ENCODE assay signal across 16 cellular contexts in genomic region chr4:53763813-53764597, GRCh38.
DNase-seq lines count a peak whose midpoint lies in the region; ATAC-seq and TF ChIP-seq lines count a peak whose summit lies in the region.
"Had no signal": no experiment of that assay in that cellular context is flagged by ENCODE, and none has a peak within 500 bp of the region (broad histone marks: within the 10 kb centered on the region; RNA-seq: fewer than 3 reads in every experiment).

No MANE protein-coding gene starts in this region.

- peaks cover 19% of the 10 kb centered on the region for H3F3A ChIP-seq in smooth muscle cell (ENCODE audit: low read depth)

- no peak overlapping the region for H3K9ac ChIP-seq in smooth muscle cell (ENCODE audit: low read depth)

- no peaks in the 10 kb centered on the region for H4K20me1 ChIP-seq in smooth muscle cell (ENCODE audit: low read depth)

- no peaks in the 10 kb centered on the region for H3K79me2 ChIP-seq in smooth muscle cell (ENCODE audit: low read depth)

- H3K27ac ChIP-seq in smooth muscle cell (ENCODE audit: low read depth): peak overlapping the region; percentile 52
- H3K27ac ChIP-seq: suprapubic skin had no signal

- H3K4me3 ChIP-seq in fibroblast of villous mesenchyme (ENCODE audit: low read depth, low read length) (no peak overlapping the region), smooth muscle cell (no peak overlapping the region)
- H3K4me3 ChIP-seq: coronary artery, suprapubic skin had no signal

- no peak overlapping the region for H3K4me2 ChIP-seq in smooth muscle cell

- H3K27me3 ChIP-seq in smooth muscle cell (ENCODE audit: low read depth): no peaks in the 10 kb centered on the region
- H3K27me3 ChIP-seq: suprapubic skin had no signal

- H3K9me3 ChIP-seq in smooth muscle cell (replicated peaks; ENCODE audit: low read depth): no peaks in the 10 kb centered on the region
- H3K9me3 ChIP-seq: suprapubic skin had no signal

- WGBS in smooth muscle cell (ENCODE audit: low lambda C conversion rate): 38% methylated on average over 5 of the region's 5 CpGs

- DNase-seq in GM03348 (ENCODE audit: low spot score): peak; percentile 83
- peak; percentile 79 for DNase-seq in fibroblast of villous mesenchyme (ENCODE audit: low read depth)
- DNase-seq in smooth muscle cell (lab: John Stamatoyannopoulos, UW; ENCODE audit: unreplicated experiment): no peak
- no peak for DNase-seq in H4 (ENCODE audit: low spot score)
- no peak for DNase-seq in NCI-H187 (lab: John Stamatoyannopoulos, UW)
- no peak for DNase-seq in NCI-H1417 treated with DMSO at 0.1 percent for 48 hours (lab: John Stamatoyannopoulos, UW)
- DNase-seq: activated T-cell treated with anti-CD3 and anti-CD28 coated beads for 4 hours, H9, hippocampal formation, NCI-H1048, NCI-H748 treated with DMSO at 0.1 percent for 48 hours, nephron progenitor cell had no signal

- TF ChIP-seq CTCF in fibroblast of villous mesenchyme (IDR thresholded peaks at IDR 0.05; ENCODE audit: insufficient read depth, low read depth, low read length): no peak
- no peak for TF ChIP-seq CTCF in smooth muscle cell (IDR thresholded peaks at IDR 0.05; ENCODE audit: borderline replicate concordance, insufficient read depth, poor library complexity, severe bottlenecking)

- ATAC-seq in SK-N-SH treated with all-trans-retinoic acid at 6 μM for 48 hours (peak; percentile 86), GM19023 (IDR thresholded peaks at IDR 0.05; ENCODE audit: unreplicated experiment) (no peak)

- H3K4me1 ChIP-seq in smooth muscle cell (ENCODE audit: low read depth): no peaks in the 10 kb centered on the region
- H3K4me1 ChIP-seq: suprapubic skin had no signal

- H3K36me3 ChIP-seq in smooth muscle cell (ENCODE audit: low read depth): no peaks in the 10 kb centered on the region
- H3K36me3 ChIP-seq: suprapubic skin had no signal

- H2AFZ ChIP-seq in smooth muscle cell (ENCODE audit: low read depth): peak overlapping the region; percentile 42

TF ChIP-seq in SK-N-SH treated with all-trans-retinoic acid at 6 μM for 48 hours, 23 proteins besides CTCF, POLR2A, EP300 and RAD21:
- TF ChIP-seq ZFP3 (CRISPR knock-in tag; IDR thresholded peaks at IDR 0.05) (peak; percentile 48; the same call in 1 of the 2 replicates), ISL1 (CRISPR knock-in tag; IDR thresholded peaks at IDR 0.05) (peak; percentile 84), PATZ1 (CRISPR knock-in tag; IDR thresholded peaks at IDR 0.05; ENCODE audit: borderline replicate concordance) (peak; percentile 37; the same call in 1 of the 2 replicates), SNAI2 (CRISPR knock-in tag; IDR thresholded peaks at IDR 0.05) (0 out of 2 replicates have a peak, but pooled peaks have one; percentile 69), CSDC2 (CRISPR knock-in tag; IDR thresholded peaks at IDR 0.05) (no peak), BACH2 (CRISPR knock-in tag; IDR thresholded peaks at IDR 0.05; ENCODE audit: borderline replicate concordance) (no peak)

Comparison
In these comparisons a context has a peak if more than half of its experiments do, and no peak if none do; other contexts are left out.
1. DNase-seq: peak in GM03348 (single experiment) and fibroblast of villous mesenchyme (single experiment); none in smooth muscle cell (single experiment), H4 (single experiment), NCI-H187 (0 of 2) and NCI-H1417 treated with DMSO at 0.1 percent for 48 hours (single experiment).